Comparison of ENCODE assay signal across 1 cellular context in the genomic region with DNA sequence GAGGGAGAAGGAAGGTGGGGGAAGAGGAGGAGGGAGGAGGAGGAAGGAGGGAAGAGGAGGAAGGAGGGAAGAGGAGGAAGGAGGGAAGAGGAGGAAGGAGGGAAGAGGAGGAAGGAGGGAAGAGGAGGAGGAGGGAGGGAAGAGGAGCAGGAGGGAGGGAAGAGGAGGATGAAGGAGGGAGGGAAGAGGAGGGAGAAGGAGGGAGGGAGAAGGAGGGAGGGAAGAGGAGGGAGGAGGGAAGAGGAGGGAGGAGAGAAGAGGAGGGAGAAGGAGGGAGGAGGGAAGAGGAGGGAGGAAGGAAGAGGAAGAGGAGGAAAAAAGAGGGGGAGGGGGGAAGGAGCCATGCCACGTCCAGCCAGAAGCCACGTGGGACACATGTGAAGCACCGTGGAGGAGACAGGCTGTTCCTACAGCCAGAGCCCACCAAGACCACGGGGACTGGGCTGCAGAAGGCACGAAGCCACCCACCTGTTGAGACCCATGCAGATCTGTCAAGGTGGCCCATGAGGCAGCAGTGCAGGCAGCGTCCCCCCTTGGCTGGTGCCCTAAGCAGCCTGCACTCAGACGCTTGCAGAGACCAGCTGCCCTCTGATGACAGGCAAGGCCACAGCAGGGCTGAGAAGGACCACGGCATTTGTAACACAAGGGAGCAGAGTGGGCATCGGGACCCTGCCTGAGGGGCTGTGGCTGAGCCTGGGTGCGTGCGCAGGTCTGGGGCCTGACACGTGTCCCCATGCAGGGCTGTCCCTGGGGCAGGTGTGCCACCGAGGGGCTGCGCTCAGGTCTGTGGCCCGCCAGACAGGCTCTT.
TF ChIP-seq lines count a peak whose summit lies in the region.

No MANE protein-coding gene starts in this region.

TF ChIP-seq in GM12878, 131 proteins besides CTCF, POLR2A, EP300 and RAD21:
- TF ChIP-seq POLR2AphosphoS5 (IDR thresholded peaks at IDR 0.05; ENCODE audit: low read length) = peak; percentile 25; the same call in 1 of the 2 replicates
- TF ChIP-seq, protein P1, sequence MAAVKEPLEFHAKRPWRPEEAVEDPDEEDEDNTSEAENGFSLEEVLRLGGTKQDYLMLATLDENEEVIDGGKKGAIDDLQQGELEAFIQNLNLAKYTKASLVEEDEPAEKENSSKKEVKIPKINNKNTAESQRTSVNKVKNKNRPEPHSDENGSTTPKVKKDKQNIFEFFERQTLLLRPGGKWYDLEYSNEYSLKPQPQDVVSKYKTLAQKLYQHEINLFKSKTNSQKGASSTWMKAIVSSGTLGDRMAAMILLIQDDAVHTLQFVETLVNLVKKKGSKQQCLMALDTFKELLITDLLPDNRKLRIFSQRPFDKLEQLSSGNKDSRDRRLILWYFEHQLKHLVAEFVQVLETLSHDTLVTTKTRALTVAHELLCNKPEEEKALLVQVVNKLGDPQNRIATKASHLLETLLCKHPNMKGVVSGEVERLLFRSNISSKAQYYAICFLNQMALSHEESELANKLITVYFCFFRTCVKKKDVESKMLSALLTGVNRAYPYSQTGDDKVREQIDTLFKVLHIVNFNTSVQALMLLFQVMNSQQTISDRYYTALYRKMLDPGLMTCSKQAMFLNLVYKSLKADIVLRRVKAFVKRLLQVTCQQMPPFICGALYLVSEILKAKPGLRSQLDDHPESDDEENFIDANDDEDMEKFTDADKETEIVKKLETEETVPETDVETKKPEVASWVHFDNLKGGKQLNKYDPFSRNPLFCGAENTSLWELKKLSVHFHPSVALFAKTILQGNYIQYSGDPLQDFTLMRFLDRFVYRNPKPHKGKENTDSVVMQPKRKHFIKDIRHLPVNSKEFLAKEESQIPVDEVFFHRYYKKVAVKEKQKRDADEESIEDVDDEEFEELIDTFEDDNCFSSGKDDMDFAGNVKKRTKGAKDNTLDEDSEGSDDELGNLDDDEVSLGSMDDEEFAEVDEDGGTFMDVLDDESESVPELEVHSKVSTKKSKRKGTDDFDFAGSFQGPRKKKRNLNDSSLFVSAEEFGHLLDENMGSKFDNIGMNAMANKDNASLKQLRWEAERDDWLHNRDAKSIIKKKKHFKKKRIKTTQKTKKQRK (IDR thresholded peaks at IDR 0.05; ENCODE audit: low read depth, low read length) = no peak
